13 cellular contexts compared by ENCODE assay signal in the genomic region with DNA sequence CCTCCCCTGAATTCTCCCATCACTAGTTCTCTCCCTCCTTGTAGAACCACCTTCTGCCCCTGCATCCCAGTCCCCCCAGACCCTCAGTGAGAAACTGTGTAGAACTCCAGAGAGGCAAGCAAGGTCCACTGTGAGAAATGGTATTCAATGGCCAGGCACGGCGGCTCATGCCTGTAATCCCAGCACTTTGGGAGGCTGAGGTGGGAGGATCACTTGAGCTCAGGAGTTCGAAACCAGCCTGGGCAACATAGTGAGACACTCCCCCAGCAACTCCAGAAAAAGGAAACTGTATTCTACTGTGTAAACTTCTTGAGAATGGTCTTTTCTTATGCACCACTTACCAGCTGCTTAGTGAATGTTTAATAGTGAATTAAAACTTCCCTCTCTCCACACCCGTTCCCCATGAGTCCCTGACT. TPM values are rescaled to one million over a fixed set of nuclear protein-coding genes. Genes with fewer than 3 reads are reported as not detected.
DNase-seq lines count a peak whose midpoint lies in the region; ATAC-seq lines count a peak whose summit lies in the region.
"Had no signal": no experiment of that assay in that cellular context is flagged by ENCODE, and none has a peak within 500 bp of the region (broad histone marks: within the 10 kb centered on the region; RNA-seq: fewer than 3 reads in every experiment).

No MANE protein-coding gene starts in this region.

- peaks cover 0 to 8% (median 5%) of the 10 kb centered on the region in 3 experiments for H3K9me3 ChIP-seq in naive thymus-derived CD4-positive, alpha-beta T cell (ENCODE audit: control insufficient read depth in 2 of 3, low read length in 3 of 3)
- H3K9me3 ChIP-seq in MG63, result no peaks in the 10 kb centered on the region; the same call in none of the 2 replicates

- intact Hi-C loops in activated CD4-positive, alpha-beta T cell treated with anti-CD3 and anti-CD28 coated beads for 36 hours (cut with DNase I, micrococcal nuclease), result loop anchor here in 1 of 2 experiments (2.0 kb wide), 1 partner anchor 37 kb away; no protein-coding TSS in a partner anchor
- intact Hi-C loops in naive thymus-derived CD4-positive, alpha-beta T cell (cut with micrococcal nuclease), result no loop called here

- CTCF ChIA-PET in activated CD4-positive, alpha-beta T cell treated with anti-CD3 and anti-CD28 coated beads for 36 hours (lab: Charles Lee), result interaction anchor here (0.6 to 3.4 kb wide), 9 partner anchors 14 to 1557 kb away, joined by 3 to 26 read pairs (median 3); no protein-coding TSS in a partner anchor
- CTCF ChIA-PET in naive thymus-derived CD4-positive, alpha-beta T cell (lab: Charles Lee), result no interaction called here

- peak overlapping the region; percentile 45 for H3K27ac Mint-ChIP-seq in activated CD4-positive, alpha-beta T cell treated with anti-CD3 and anti-CD28 coated beads for 36 hours
- H3K27ac Mint-ChIP-seq in naive thymus-derived CD4-positive, alpha-beta T cell, result peak overlapping the region in 5 of 9 donors; percentile 15 to 81 (median 67)
- H3K27ac Mint-ChIP-seq: brain had no signal

- H3K4me3 Mint-ChIP-seq in activated CD4-positive, alpha-beta T cell treated with anti-CD3 and anti-CD28 coated beads for 36 hours, result peak overlapping the region; percentile 17
- H3K4me3 Mint-ChIP-seq in naive thymus-derived CD4-positive, alpha-beta T cell, result peak overlapping the region in 8 of 10 donors; percentile 3 to 57 (median 48)
- H3K4me3 Mint-ChIP-seq: brain had no signal

- no peak overlapping the region for H3K27ac ChIP-seq in naive thymus-derived CD4-positive, alpha-beta T cell (ENCODE audit: low read depth, low read length)
- H3K27ac ChIP-seq: left ventricle myocardium inferior, right atrium auricular region had no signal

- no peak for ATAC-seq in activated CD4-positive, alpha-beta T cell treated with anti-CD3 and anti-CD28 coated beads for 36 hours
- ATAC-seq in GM21825 (IDR thresholded peaks at IDR 0.05; ENCODE audit: unreplicated experiment) (peak; percentile 16), HG03571 (IDR thresholded peaks at IDR 0.05; ENCODE audit: unreplicated experiment) (peak; percentile 10)
- ATAC-seq in naive thymus-derived CD4-positive, alpha-beta T cell, result no peak

- peaks cover 4% of the 10 kb centered on the region for H3K36me3 Mint-ChIP-seq in activated CD4-positive, alpha-beta T cell treated with anti-CD3 and anti-CD28 coated beads for 36 hours (ENCODE audit: low read depth)
- peaks cover 0 to 10% (median 0%) of the 10 kb centered on the region in 5 donors for H3K36me3 Mint-ChIP-seq in naive thymus-derived CD4-positive, alpha-beta T cell
- H3K36me3 Mint-ChIP-seq: brain had no signal

- no peak overlapping the region for H3K4me3 ChIP-seq in naive thymus-derived CD4-positive, alpha-beta T cell (ENCODE audit: low read length)
- H3K4me3 ChIP-seq in MG63, result no peak overlapping the region
- H3K4me3 ChIP-seq: left ventricle myocardium inferior, right atrium auricular region had no signal

- peaks cover 32% of the 10 kb centered on the region for H3K4me1 Mint-ChIP-seq in activated CD4-positive, alpha-beta T cell treated with anti-CD3 and anti-CD28 coated beads for 36 hours
- peaks cover 6 to 30% (median 27%) of the 10 kb centered on the region in 7 donors for H3K4me1 Mint-ChIP-seq in naive thymus-derived CD4-positive, alpha-beta T cell
- H3K4me1 Mint-ChIP-seq: brain had no signal

- no peaks in the 10 kb centered on the region for H3K36me3 ChIP-seq in naive thymus-derived CD4-positive, alpha-beta T cell (ENCODE audit: control insufficient read depth in 2 of 3, insufficient read depth in 3 of 3, low read length in 3 of 3)
- no peaks in the 10 kb centered on the region for H3K36me3 ChIP-seq in MG63
- H3K36me3 ChIP-seq: left ventricle myocardium inferior, right atrium auricular region had no signal

- POLR2A ChIA-PET in activated CD4-positive, alpha-beta T cell treated with anti-CD3 and anti-CD28 coated beads for 36 hours (lab: Charles Lee), result interaction anchor here (1.0 kb wide), 1 partner anchor 8 kb away, joined by 3 read pairs; the partner anchor contains the start of gene CD83
- POLR2A ChIA-PET in naive thymus-derived CD4-positive, alpha-beta T cell (lab: Charles Lee), result interaction anchor here (0.9 kb wide), 1 partner anchor 35 kb away, joined by 3 read pairs; no protein-coding TSS in a partner anchor

- no peak for DNase-seq in activated CD4-positive, alpha-beta T cell treated with anti-CD3 and anti-CD28 coated beads for 36 hours
- no peak for DNase-seq in activated CD4-positive, alpha-beta T cell treated with anti-CD3 and anti-CD28 coated beads for 4 hours
- no peak for DNase-seq in naive thymus-derived CD4-positive, alpha-beta T cell
- DNase-seq in HT-29 (ENCODE audit: low spot score) (no peak), NCI-H2227 treated with DMSO at 0.1 percent for 48 hours (lab: John Stamatoyannopoulos, UW) (no peak), MG63 (no peak)
- DNase-seq: activated CD4-positive, alpha-beta T cell treated with anti-CD3 and anti-CD28 coated beads, Interleukin-2, amount 50 U/mL, for 1 hour; left ventricle myocardium inferior; NCI-H2081 treated with DMSO at 0.1 percent for 48 hours had no signal

- H3K9me3 Mint-ChIP-seq in activated CD4-positive, alpha-beta T cell treated with anti-CD3 and anti-CD28 coated beads for 36 hours (ENCODE audit: low read depth), result peaks cover 17% of the 10 kb centered on the region
- peaks cover 0 to 22% (median 8%) of the 10 kb centered on the region in 11 donors for H3K9me3 Mint-ChIP-seq in naive thymus-derived CD4-positive, alpha-beta T cell

- no peaks in the 10 kb centered on the region for H3K27me3 Mint-ChIP-seq in activated CD4-positive, alpha-beta T cell treated with anti-CD3 and anti-CD28 coated beads for 36 hours
- H3K27me3 Mint-ChIP-seq in naive thymus-derived CD4-positive, alpha-beta T cell, result peaks cover 0 to 29% (median 16%) of the 10 kb centered on the region in 5 donors

- H3K4me1 ChIP-seq in naive thymus-derived CD4-positive, alpha-beta T cell (ENCODE audit: control insufficient read depth in 2 of 2, insufficient read depth in 2 of 2, low read length in 2 of 2), result peaks cover 6 to 15% of the 10 kb centered on the region in 2 donors
- H3K4me1 ChIP-seq: left ventricle myocardium inferior, right atrium auricular region had no signal

- no peaks in the 10 kb centered on the region for H3K27me3 ChIP-seq in naive thymus-derived CD4-positive, alpha-beta T cell (ENCODE audit: control insufficient read depth in 2 of 2, insufficient read depth in 2 of 2, low read length in 2 of 2)
- peaks cover 15% of the 10 kb centered on the region; the same call in 1 of the 2 replicates for H3K27me3 ChIP-seq in MG63
- H3K27me3 ChIP-seq: right atrium auricular region had no signal

RNA-seq across cellular contexts. Expression of gene CD83, which starts 8.2 kb away (rescaled TPM):
- 10 to 100 TPM; 22.0 to 22.9 TPM for total RNA-seq in activated CD4-positive, alpha-beta T cell treated with anti-CD3 and anti-CD28 coated beads for 36 hours
- total RNA-seq in naive thymus-derived CD4-positive, alpha-beta T cell, result 100 to 1,000 TPM in 1 of 5 experiments, 10 to 100 TPM in 2, 1 to 10 TPM in 2; 5.0 to 113 (median 18.3) TPM
- 1 to 10 TPM; 1.9 to 2.0 TPM for polyA plus RNA-seq in naive thymus-derived CD4-positive, alpha-beta T cell
- 0.73 and 0.99 TPM in 2 replicates for total RNA-seq in HT-29 (2014; rRNA removed; shearing (Covaris generic))
- total RNA-seq in MG63 (2014; rRNA removed; shearing (Covaris generic); ENCODE audit: low replicate concordance), result 0.89 and 2.2 TPM in 2 replicates

Comparison
In these comparisons a context has a peak if more than half of its experiments do, and no peak if none do; other contexts are left out.
1. ATAC-seq: peak in GM21825 (single experiment) and HG03571 (single experiment); none in activated CD4-positive, alpha-beta T cell treated with anti-CD3 and anti-CD28 coated beads for 36 hours (single experiment) and naive thymus-derived CD4-positive, alpha-beta T cell (single experiment).